ENCODE assay signal across 1 cellular context in genomic region chr2:218984239-218985020, GRCh38.
A peak's percentile ranks its signal among the peaks of the same experiment; 100 is the strongest.
TF ChIP-seq lines count a peak whose summit lies in the region.

No MANE protein-coding gene starts in this region.

TF ChIP-seq in endothelial cell of umbilical vein, 7 proteins besides CTCF, POLR2A, EP300 and RAD21:
- no peak for TF ChIP-seq MYC (IDR thresholded peaks at IDR 0.05; ENCODE audit: low read depth, low read length)
- no peak for TF ChIP-seq GATA2 (IDR thresholded peaks at IDR 0.05; ENCODE audit: insufficient read depth, insufficient read length, low read depth, low read length)
- TF ChIP-seq FOS (IDR thresholded peaks at IDR 0.05; ENCODE audit: borderline replicate concordance, insufficient read depth, low read length) = no peak
- TF ChIP-seq JUN (IDR thresholded peaks at IDR 0.05; ENCODE audit: borderline replicate concordance, insufficient read depth, insufficient read length, low read depth) = no peak
- TF ChIP-seq MAX (IDR thresholded peaks at IDR 0.05; ENCODE audit: insufficient read depth, insufficient read length) = no peak
- peak; percentile 55 for TF ChIP-seq EZH2 (IDR thresholded peaks at IDR 0.05; ENCODE audit: borderline replicate concordance, low read depth, low read length, severe bottlenecking)
- TF ChIP-seq POLR2AphosphoS5 (IDR thresholded peaks at IDR 0.05; ENCODE audit: insufficient read depth, low read depth, low read length) = peak; percentile 25
